9 cellular contexts compared by ENCODE assay signal in the genomic region with DNA sequence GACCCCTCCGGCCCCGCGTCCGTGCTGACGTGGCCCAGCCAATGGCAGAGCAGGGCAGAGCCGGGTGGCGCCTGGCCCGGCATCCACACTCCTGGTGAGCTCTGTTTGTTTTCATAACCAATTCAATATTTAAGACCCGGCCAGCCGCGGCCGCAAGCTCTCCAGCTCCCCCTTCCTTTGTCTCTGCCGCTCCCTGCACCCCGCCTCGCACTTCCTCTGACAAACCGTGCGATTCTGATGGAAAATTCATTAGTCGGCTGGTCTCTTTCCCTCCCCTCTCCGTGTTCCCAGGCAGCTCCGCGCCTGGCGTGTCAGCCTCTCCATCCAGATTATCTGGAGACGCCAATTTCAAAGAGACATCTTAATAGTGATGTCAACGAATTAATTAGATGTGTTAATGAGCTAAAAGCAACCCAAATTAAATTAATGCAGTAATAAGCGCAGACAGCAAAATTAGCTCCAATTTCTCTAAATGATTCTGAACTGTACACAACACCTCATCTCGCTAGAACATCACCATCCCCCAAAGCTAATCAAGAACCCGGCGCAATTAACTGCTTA. TPM values are rescaled to one million over a fixed set of nuclear protein-coding genes. Genes with fewer than 3 reads are reported as not detected.
A peak's percentile ranks its signal among the peaks of the same experiment; 100 is the strongest.
DNase-seq lines count a peak whose midpoint lies in the region; TF ChIP-seq lines count a peak whose summit lies in the region.
"Had no signal": no experiment of that assay in that cellular context is flagged by ENCODE, and none has a peak within 500 bp of the region (broad histone marks: within the 10 kb centered on the region; RNA-seq: fewer than 3 reads in every experiment).

No MANE protein-coding gene starts in this region.

- no peaks in the 10 kb centered on the region for H3K79me2 ChIP-seq in neural cell (replicated peaks; ENCODE audit: insufficient read depth, low read length)

- TF ChIP-seq RAD21 in neural cell (conservative IDR thresholded peaks at IDR 0.05) = peak; percentile 33

- peak overlapping the region; percentile 33 for H3K4me2 ChIP-seq in neural cell (ENCODE audit: low read length)

- intact Hi-C loops in ascending aorta (cut with DNase I) = no loop called here

- H3F3A ChIP-seq in neural cell (ENCODE audit: insufficient read depth, low read length, poor library complexity, severe bottlenecking) = no peaks in the 10 kb centered on the region

- H3K9me3 ChIP-seq in neural cell (ENCODE audit: low read length) (no peaks in the 10 kb centered on the region), ascending aorta (peaks cover 5% of the 10 kb centered on the region in 2 donors)

- in situ Hi-C loops in G401 (cut with HindIII; ENCODE audit: low sequenced_read_pairs) = no loop called here

- peak overlapping the region; percentile 53 for H3K4me3 ChIP-seq in neural cell (ENCODE audit: low read length)
- H3K4me3 ChIP-seq in ascending aorta = no peak overlapping the region

- H3K27me3 ChIP-seq in neural cell (ENCODE audit: insufficient read depth, low read depth, low read length) (no peaks in the 10 kb centered on the region), ascending aorta (peaks cover 6% of the 10 kb centered on the region)

- H3K27ac ChIP-seq in caudate nucleus (ENCODE audit: low read depth, low read length) (peak overlapping the region; percentile 36), neural cell (ENCODE audit: low read length) (peak overlapping the region; percentile 28), ascending aorta (no peak overlapping the region)

- no peaks in the 10 kb centered on the region for H4K20me1 ChIP-seq in neural cell (ENCODE audit: insufficient read depth)

- peak overlapping the region; percentile 52 for H3K9ac ChIP-seq in neural cell (ENCODE audit: low read length)

- H3K9me2 ChIP-seq in neural cell (ENCODE audit: insufficient read depth, low read length) = no peaks in the 10 kb centered on the region

- TF ChIP-seq EP300 in neural cell (conservative IDR thresholded peaks at IDR 0.05; ENCODE audit: poor library complexity, severe bottlenecking) = peak; percentile 59

- no peaks in the 10 kb centered on the region for H3K36me3 ChIP-seq in neural cell (ENCODE audit: insufficient read depth, low read length)
- H3K36me3 ChIP-seq in ascending aorta = no peaks in the 10 kb centered on the region

- peak; percentile 43 for TF ChIP-seq CTCF in neural cell (IDR thresholded peaks at IDR 0.05; ENCODE audit: poor library complexity, severe bottlenecking)
- no peak for TF ChIP-seq CTCF in ascending aorta (IDR thresholded peaks at IDR 0.05)

- DNase-seq in G401 (ENCODE audit: low spot score) = peak; percentile 85
- peak; percentile 68 for DNase-seq in NCI-H1436 treated with DMSO at 0.1 percent for 48 hours (lab: John Stamatoyannopoulos, UW)
- peak in 33 of 61 donors; percentile 2 to 79 (median 34) for DNase-seq in caudate nucleus (lab: John Stamatoyannopoulos, UW)
- no peak for DNase-seq in LoVo (ENCODE audit: low spot score)
- DNase-seq in ascending aorta (ENCODE audit: low spot score in 2 of 2) = no peak
- no peak for DNase-seq in SK-N-DZ (ENCODE audit: low spot score)
- no peak for DNase-seq in activated T-cell treated with anti-CD3 and anti-CD28 coated beads for 4 hours
- DNase-seq: stimulated activated CD4-positive, alpha-beta T cell treated with anti-CD3 and anti-CD28 coated beads, Interleukin-4, amount 100 ng/mL, for 24 hours had no signal

- no peaks in the 10 kb centered on the region for H3K4me1 ChIP-seq in ascending aorta

- H2AFZ ChIP-seq in neural cell (ENCODE audit: low read depth, low read length) = peak overlapping the region; percentile 30

TF ChIP-seq in neural cell, 6 proteins besides CTCF, POLR2A, EP300 and RAD21:
- TF ChIP-seq SMC3 (conservative IDR thresholded peaks at IDR 0.05; ENCODE audit: poor library complexity) (peak; percentile 12), MXI1 (conservative IDR thresholded peaks at IDR 0.05; ENCODE audit: poor library complexity, severe bottlenecking) (no peak), POLR2AphosphoS5 (IDR thresholded peaks at IDR 0.05) (peak; percentile 56), EZH2 (IDR thresholded peaks at IDR 0.05; ENCODE audit: borderline replicate concordance, insufficient read depth, low read length, poor library complexity, severe bottlenecking) (no peak), TAF1 (IDR thresholded peaks at IDR 0.05; ENCODE audit: low read depth) (no peak)
- TF ChIP-seq, protein P1, sequence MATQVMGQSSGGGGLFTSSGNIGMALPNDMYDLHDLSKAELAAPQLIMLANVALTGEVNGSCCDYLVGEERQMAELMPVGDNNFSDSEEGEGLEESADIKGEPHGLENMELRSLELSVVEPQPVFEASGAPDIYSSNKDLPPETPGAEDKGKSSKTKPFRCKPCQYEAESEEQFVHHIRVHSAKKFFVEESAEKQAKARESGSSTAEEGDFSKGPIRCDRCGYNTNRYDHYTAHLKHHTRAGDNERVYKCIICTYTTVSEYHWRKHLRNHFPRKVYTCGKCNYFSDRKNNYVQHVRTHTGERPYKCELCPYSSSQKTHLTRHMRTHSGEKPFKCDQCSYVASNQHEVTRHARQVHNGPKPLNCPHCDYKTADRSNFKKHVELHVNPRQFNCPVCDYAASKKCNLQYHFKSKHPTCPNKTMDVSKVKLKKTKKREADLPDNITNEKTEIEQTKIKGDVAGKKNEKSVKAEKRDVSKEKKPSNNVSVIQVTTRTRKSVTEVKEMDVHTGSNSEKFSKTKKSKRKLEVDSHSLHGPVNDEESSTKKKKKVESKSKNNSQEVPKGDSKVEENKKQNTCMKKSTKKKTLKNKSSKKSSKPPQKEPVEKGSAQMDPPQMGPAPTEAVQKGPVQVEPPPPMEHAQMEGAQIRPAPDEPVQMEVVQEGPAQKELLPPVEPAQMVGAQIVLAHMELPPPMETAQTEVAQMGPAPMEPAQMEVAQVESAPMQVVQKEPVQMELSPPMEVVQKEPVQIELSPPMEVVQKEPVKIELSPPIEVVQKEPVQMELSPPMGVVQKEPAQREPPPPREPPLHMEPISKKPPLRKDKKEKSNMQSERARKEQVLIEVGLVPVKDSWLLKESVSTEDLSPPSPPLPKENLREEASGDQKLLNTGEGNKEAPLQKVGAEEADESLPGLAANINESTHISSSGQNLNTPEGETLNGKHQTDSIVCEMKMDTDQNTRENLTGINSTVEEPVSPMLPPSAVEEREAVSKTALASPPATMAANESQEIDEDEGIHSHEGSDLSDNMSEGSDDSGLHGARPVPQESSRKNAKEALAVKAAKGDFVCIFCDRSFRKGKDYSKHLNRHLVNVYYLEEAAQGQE (IDR thresholded peaks at IDR 0.05; ENCODE audit: borderline replicate concordance) = no peak

RNA-seq across cellular contexts. Expression of a gene that starts 55.3 kb away (rescaled TPM):
- 12.3 and 13.0 TPM in 2 replicates for total RNA-seq in G401 (2014; rRNA removed; shearing (Covaris generic))
- polyA plus RNA-seq in neural cell = 12.8 and 20.1 TPM in 2 replicates
- polyA minus RNA-seq in neural cell = 5.6 and 6.9 TPM in 2 replicates
- total RNA-seq in ascending aorta = 76.5 TPM
- not detected in 2 replicates for polyA plus RNA-seq in SK-N-DZ (2014; cell fraction: cytosol; rRNA removed)
- polyA plus RNA-seq in SK-N-DZ (2014; cell fraction: nucleus; rRNA removed) = 0.18 and 1.5 TPM in 2 replicates

Comparison
In these comparisons a context has a peak if more than half of its experiments do, and no peak if none do; other contexts are left out.
1. DNase-seq: peak in G401 (single experiment), NCI-H1436 treated with DMSO at 0.1 percent for 48 hours (single experiment) and caudate nucleus (33 of 61); none in LoVo (single experiment), ascending aorta (0 of 2), SK-N-DZ (single experiment) and activated T-cell treated with anti-CD3 and anti-CD28 coated beads for 4 hours (single experiment).
2. H3K27ac ChIP-seq: peak in caudate nucleus (single experiment) and neural cell (single experiment); none in ascending aorta (0 of 2).